1 cellular context compared by ENCODE assay signal in the genomic region with DNA sequence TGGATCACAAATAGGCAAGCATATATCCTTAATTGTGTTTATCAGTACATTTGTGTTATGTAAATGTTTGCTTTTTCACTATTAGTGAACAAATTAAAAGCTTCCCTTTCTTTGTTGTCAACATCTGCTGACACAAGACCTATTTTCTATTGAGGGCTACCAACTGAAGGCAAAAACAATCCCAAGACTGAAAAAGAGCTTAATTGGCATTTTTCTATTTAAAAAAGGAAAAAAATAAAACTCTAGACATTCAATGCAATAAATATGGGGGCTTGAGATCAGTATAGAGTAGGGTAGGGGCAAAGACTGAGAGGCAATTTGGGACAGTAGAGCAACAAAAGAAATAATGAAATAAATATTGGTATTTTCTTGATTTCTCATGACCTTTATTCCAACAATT.
A peak's percentile ranks its signal among the peaks of the same experiment; 100 is the strongest.
TF ChIP-seq lines count a peak whose summit lies in the region.

No MANE protein-coding gene starts in this region.

TF ChIP-seq in IMR-90, 13 proteins besides CTCF, POLR2A, EP300 and RAD21:
- TF ChIP-seq, protein P1, sequence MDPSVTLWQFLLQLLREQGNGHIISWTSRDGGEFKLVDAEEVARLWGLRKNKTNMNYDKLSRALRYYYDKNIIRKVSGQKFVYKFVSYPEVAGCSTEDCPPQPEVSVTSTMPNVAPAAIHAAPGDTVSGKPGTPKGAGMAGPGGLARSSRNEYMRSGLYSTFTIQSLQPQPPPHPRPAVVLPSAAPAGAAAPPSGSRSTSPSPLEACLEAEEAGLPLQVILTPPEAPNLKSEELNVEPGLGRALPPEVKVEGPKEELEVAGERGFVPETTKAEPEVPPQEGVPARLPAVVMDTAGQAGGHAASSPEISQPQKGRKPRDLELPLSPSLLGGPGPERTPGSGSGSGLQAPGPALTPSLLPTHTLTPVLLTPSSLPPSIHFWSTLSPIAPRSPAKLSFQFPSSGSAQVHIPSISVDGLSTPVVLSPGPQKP (IDR thresholded peaks at IDR 0.05; ENCODE audit: borderline replicate concordance, low read depth, low read length): no peak
- 0 out of 2 replicates have a peak, but pooled peaks have one; percentile 41 for TF ChIP-seq MAFK (IDR thresholded peaks at IDR 0.05; ENCODE audit: low read depth, low read length)
TF ChIP-seq in IMR-90: peak in this region for 1.
